In the genomic region with DNA sequence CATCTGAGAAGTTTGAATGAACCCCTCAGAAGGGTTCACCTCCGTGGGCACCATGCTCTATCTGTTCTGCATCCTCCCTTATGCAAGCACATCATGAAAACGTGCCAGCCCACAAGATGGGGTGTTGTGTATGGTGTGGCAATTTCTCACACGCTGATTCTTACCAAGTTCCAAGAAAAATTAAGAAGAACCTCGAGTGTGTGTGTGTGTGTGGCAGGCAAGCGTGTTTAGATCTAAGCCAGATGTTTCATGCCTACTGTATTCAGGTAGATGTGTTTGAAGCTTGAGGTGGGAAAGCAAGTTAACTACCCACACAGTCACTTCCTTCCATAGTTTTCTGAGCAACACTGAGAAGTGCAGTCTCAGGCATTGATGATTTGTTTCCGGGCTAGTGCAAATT, we compare ENCODE assay signal across 18 cellular contexts.
A peak's percentile ranks its signal among the peaks of the same experiment; 100 is the strongest.
DNase-seq lines count a peak whose midpoint lies in the region; TF ChIP-seq lines count a peak whose summit lies in the region.
"Had no signal": no experiment of that assay in that cellular context is flagged by ENCODE, and none has a peak within 500 bp of the region (broad histone marks: within the 10 kb centered on the region; RNA-seq: fewer than 3 reads in every experiment).

No MANE protein-coding gene starts in this region.

- WGBS in H9 (ENCODE audit: extremely low coverage, insufficient read length, low lambda C conversion rate): no CpG with 5 or more reads among the region's 6 CpGs

- H3K18ac ChIP-seq in H9 (ENCODE audit: insufficient read length, low read depth, low read length): no peak overlapping the region

- no peaks in the 10 kb centered on the region for H3K4me1 ChIP-seq in H9 (ENCODE audit: insufficient read depth, low read length)
- H3K4me1 ChIP-seq: lower lobe of right lung had no signal

- H2AK5ac ChIP-seq in H9 (ENCODE audit: insufficient read length, low read length): no peak overlapping the region

- no peaks in the 10 kb centered on the region for H3K23me2 ChIP-seq in H9 (ENCODE audit: insufficient read length, low read depth, low read length, poor library complexity, severe bottlenecking)

- H3K9me3 ChIP-seq in H9 (ENCODE audit: control insufficient read depth, low read depth, low read length): no peaks in the 10 kb centered on the region
- H3K9me3 ChIP-seq: ovary, sigmoid colon, thoracic aorta had no signal

- no peak overlapping the region for H3K9ac ChIP-seq in H9 (ENCODE audit: extremely low read depth, insufficient read length, low read length)

- no peak overlapping the region for H2BK20ac ChIP-seq in H9 (ENCODE audit: low read depth, low read length, poor library complexity, severe bottlenecking)

- no peak overlapping the region for H2BK15ac ChIP-seq in H9 (ENCODE audit: low read depth, low read length)

- H3K27me3 Mint-ChIP-seq in H9 (ENCODE audit: low read depth) (no peaks in the 10 kb centered on the region), neural crest cell (ENCODE audit: low read depth) (no peaks in the 10 kb centered on the region)
- H3K27me3 Mint-ChIP-seq in activated T-helper 1 cell treated with anti-CD3 and anti-CD28 coated beads, Interleukin-12 subunit alpha, Interleukin-12 subunit beta, Interleukin-2, Interleukin-4 antibody, amounts not matched to agents 30 ng/mL and 10 ng/mL and 1 ng/mL, durations not matched to agents 14 hours and 24 hours and 36 hours (ENCODE audit: insufficient read depth): no peaks in the 10 kb centered on the region
- H3K27me3 Mint-ChIP-seq: T-helper 17 cell had no signal

- intact Hi-C loops in activated T-helper 1 cell treated with anti-CD3 and anti-CD28 coated beads, Interleukin-12 subunit alpha, Interleukin-12 subunit beta, Interleukin-2, Interleukin-4 antibody, amounts not matched to agents 30 ng/mL and 10 ng/mL and 1 ng/mL, durations not matched to agents 14 hours and 24 hours and 36 hours (cut with micrococcal nuclease): loop anchor here (1.0 to 10.0 kb wide), 7 partner anchors 8 to 391 kb away; partner anchors contain the start of gene GNAQ

- TF ChIP-seq CTCF in H9 (conservative IDR thresholded peaks at IDR 0.05): no peak
- no peak for TF ChIP-seq CTCF in neural crest cell (conservative IDR thresholded peaks at IDR 0.05)

- H3K79me2 ChIP-seq in H9 (ENCODE audit: insufficient read depth, low read length): no peaks in the 10 kb centered on the region

- no peak overlapping the region for H4K91ac ChIP-seq in H9 (ENCODE audit: insufficient read length, low read depth, low read length)

- H3K56ac ChIP-seq in H9 (ENCODE audit: insufficient read length, low read depth, low read length): no peak overlapping the region

- H2BK5ac ChIP-seq in H9 (ENCODE audit: insufficient read length, low read length): no peak overlapping the region

- H2BK120ac ChIP-seq in H9 (ENCODE audit: low read depth, low read length, poor library complexity, severe bottlenecking): no peak overlapping the region

- no peak overlapping the region for H2AFZ ChIP-seq in H9 (ENCODE audit: low read length)
- H2AFZ ChIP-seq: PC-9 had no signal

- H3K36me3 Mint-ChIP-seq in H9 (ENCODE audit: insufficient read depth in 1 of 3, low read depth in 3 of 3): peaks cover 33 to 48% (median 48%) of the 10 kb centered on the region in 3 experiments; a peak in 6 of 7 replicates
- H3K36me3 Mint-ChIP-seq in activated T-helper 1 cell treated with anti-CD3 and anti-CD28 coated beads, Interleukin-12 subunit alpha, Interleukin-12 subunit beta, Interleukin-2, Interleukin-4 antibody, amounts not matched to agents 30 ng/mL and 10 ng/mL and 1 ng/mL, durations not matched to agents 14 hours and 24 hours and 36 hours (ENCODE audit: low read depth): peaks cover 36% of the 10 kb centered on the region
- peaks cover 33% of the 10 kb centered on the region for H3K36me3 Mint-ChIP-seq in neural crest cell (ENCODE audit: low read depth)

- no peak overlapping the region for H3T11ph ChIP-seq in H9 (ENCODE audit: low read length)

- H4K8ac ChIP-seq in H9 (replicated peaks; ENCODE audit: insufficient read length, low read depth, low read length): no peak overlapping the region

- H3K4me1 Mint-ChIP-seq in H9: peaks cover 15 to 20% of the 10 kb centered on the region in 2 experiments
- H3K4me1 Mint-ChIP-seq in activated T-helper 1 cell treated with anti-CD3 and anti-CD28 coated beads, Interleukin-12 subunit alpha, Interleukin-12 subunit beta, Interleukin-2, Interleukin-4 antibody, amounts not matched to agents 30 ng/mL and 10 ng/mL and 1 ng/mL, durations not matched to agents 14 hours and 24 hours and 36 hours (ENCODE audit: low read depth): peaks cover 41% of the 10 kb centered on the region
- peaks cover 19% of the 10 kb centered on the region for H3K4me1 Mint-ChIP-seq in neural crest cell

- H4K5ac ChIP-seq in H9 (ENCODE audit: insufficient read length, low read depth, low read length): no peak overlapping the region

- no peak overlapping the region for H3K4ac ChIP-seq in H9 (ENCODE audit: low read depth, low read length)

- no peak overlapping the region for H3K4me2 ChIP-seq in H9 (ENCODE audit: insufficient read depth, insufficient read length, low read length)
- H3K4me2 ChIP-seq: PC-9 had no signal

- H4K20me1 ChIP-seq in H9 (ENCODE audit: control insufficient read depth, insufficient read depth, insufficient read length): no peaks in the 10 kb centered on the region

- H3K27me3 ChIP-seq in H9 (ENCODE audit: insufficient read depth, low read length): no peaks in the 10 kb centered on the region
- H3K27me3 ChIP-seq: ovary, sigmoid colon had no signal

- no peak overlapping the region for H3K23ac ChIP-seq in H9 (ENCODE audit: insufficient read length, low read depth, low read length)

- no peak overlapping the region for H3K27ac ChIP-seq in H9 (ENCODE audit: insufficient read length, low read depth, low read length)
- H3K27ac ChIP-seq: lower lobe of right lung, ovary, PC-9, sigmoid colon, thoracic aorta had no signal

- no peak overlapping the region for H3K14ac ChIP-seq in H9 (ENCODE audit: insufficient read depth, low read length)

- peak; percentile 50 for DNase-seq in activated CD4-positive, alpha-beta T cell treated with anti-CD3 and anti-CD28 coated beads for 48 hours
- no peak for DNase-seq in activated CD4-positive, alpha-beta T cell treated with anti-CD3 and anti-CD28 coated beads, Interleukin-2, amount 50 U/mL, for 1 hour
- DNase-seq in H9 (no peak), neural crest cell (ENCODE audit: low read depth, low spot score) (no peak), islet precursor cell (no peak), OCI-M1 (lab: John Stamatoyannopoulos, UW) (no peak)
- DNase-seq in activated T-helper 1 cell treated with anti-CD3 and anti-CD28 coated beads, Interleukin-12 subunit alpha, Interleukin-12 subunit beta, Interleukin-2, Interleukin-4 antibody, amounts not matched to agents 30 ng/mL and 10 ng/mL and 1 ng/mL, durations not matched to agents 14 hours and 24 hours and 36 hours (ENCODE audit: low spot score): peak; percentile 8
- DNase-seq in NK-92 treated with Interleukin-12 subunit alpha and Interleukin-12 subunit beta, amount 100 ng/mL, for 24 hours (lab: John Stamatoyannopoulos, UW): no peak
- DNase-seq: activated CD4-positive, CD25-positive, alpha-beta regulatory T cell; activated effector memory CD4-positive, alpha-beta T cell treated with Interleukin-2 at 50 U/mL for 16 hours; lower lobe of right lung; NCI-H1436; NCI-H748 treated with DMSO at 0.1 percent for 48 hours; ovary; PC-9; sigmoid colon; T-helper 17 cell had no signal

- H3K79me1 ChIP-seq in H9 (ENCODE audit: insufficient read depth, low read depth, low read length, poor library complexity, severe bottlenecking): no peaks in the 10 kb centered on the region

- H3K4me3 Mint-ChIP-seq in H9: no peak overlapping the region
- peak overlapping the region; percentile 37 for H3K4me3 Mint-ChIP-seq in activated T-helper 1 cell treated with anti-CD3 and anti-CD28 coated beads, Interleukin-12 subunit alpha, Interleukin-12 subunit beta, Interleukin-2, Interleukin-4 antibody, amounts not matched to agents 30 ng/mL and 10 ng/mL and 1 ng/mL, durations not matched to agents 14 hours and 24 hours and 36 hours
- no peak overlapping the region for H3K4me3 Mint-ChIP-seq in neural crest cell

- no peak overlapping the region for H2BK12ac ChIP-seq in H9 (ENCODE audit: insufficient read length, low read depth, low read length)

- peaks cover 0 to 7% of the 10 kb centered on the region in 2 experiments; a peak in 3 of 5 replicates for H3K9me3 Mint-ChIP-seq in H9
- no peaks in the 10 kb centered on the region for H3K9me3 Mint-ChIP-seq in activated T-helper 1 cell treated with anti-CD3 and anti-CD28 coated beads, Interleukin-12 subunit alpha, Interleukin-12 subunit beta, Interleukin-2, Interleukin-4 antibody, amounts not matched to agents 30 ng/mL and 10 ng/mL and 1 ng/mL, durations not matched to agents 14 hours and 24 hours and 36 hours
- H3K9me3 Mint-ChIP-seq in neural crest cell: peaks cover 4% of the 10 kb centered on the region

- H3K27ac Mint-ChIP-seq in H9 (peak overlapping the region in 2 of 3 experiments; percentile 6 to 73; a peak in 2 of 7 replicates), neural crest cell (ENCODE audit: unreplicated experiment) (peak overlapping the region; percentile 5)
- peak overlapping the region; percentile 92 for H3K27ac Mint-ChIP-seq in activated T-helper 1 cell treated with anti-CD3 and anti-CD28 coated beads, Interleukin-12 subunit alpha, Interleukin-12 subunit beta, Interleukin-2, Interleukin-4 antibody, amounts not matched to agents 30 ng/mL and 10 ng/mL and 1 ng/mL, durations not matched to agents 14 hours and 24 hours and 36 hours
- H3K27ac Mint-ChIP-seq: T-helper 17 cell had no signal

Comparison
In these comparisons a context has a peak if more than half of its experiments do, and no peak if none do; other contexts are left out.
1. DNase-seq: peak in activated CD4-positive, alpha-beta T cell treated with anti-CD3 and anti-CD28 coated beads for 48 hours (single experiment) and activated T-helper 1 cell treated with anti-CD3 and anti-CD28 coated beads, Interleukin-12 subunit alpha, Interleukin-12 subunit beta, Interleukin-2, Interleukin-4 antibody, amounts not matched to agents 30 ng/mL and 10 ng/mL and 1 ng/mL, durations not matched to agents 14 hours and 24 hours and 36 hours (single experiment); none in activated CD4-positive, alpha-beta T cell treated with anti-CD3 and anti-CD28 coated beads, Interleukin-2, amount 50 U/mL, for 1 hour (single experiment), H9 (single experiment), neural crest cell (single experiment), islet precursor cell (single experiment), OCI-M1 (single experiment) and NK-92 treated with Interleukin-12 subunit alpha and Interleukin-12 subunit beta, amount 100 ng/mL, for 24 hours (single experiment).
2. H3K27ac Mint-ChIP-seq: peak in every context shown above with its lines; median percentile 92 in activated T-helper 1 cell treated with anti-CD3 and anti-CD28 coated beads, Interleukin-12 subunit alpha, Interleukin-12 subunit beta, Interleukin-2, Interleukin-4 antibody, amounts not matched to agents 30 ng/mL and 10 ng/mL and 1 ng/mL, durations not matched to agents 14 hours and 24 hours and 36 hours; 40 in H9; 5 in neural crest cell.